1 cellular context compared by ENCODE assay signal in genomic region chr21:35400233-35400939, GRCh38.
TF ChIP-seq lines count a peak whose summit lies in the region.

No MANE protein-coding gene starts in this region.

TF ChIP-seq in HepG2, 621 proteins besides CTCF, POLR2A, EP300 and RAD21 (continued from another document):
- TF ChIP-seq ZSCAN31 (CRISPR knock-in tag; IDR thresholded peaks at IDR 0.05; ENCODE audit: low read depth): no peak
- TF ChIP-seq REST (IDR thresholded peaks at IDR 0.05; ENCODE audit: borderline replicate concordance in 1 of 2, low read depth in 1 of 2, low read length in 2 of 2): no peak
- no peak for TF ChIP-seq CREBL2 (CRISPR knock-in tag; IDR thresholded peaks at IDR 0.05; ENCODE audit: borderline replicate concordance)
- TF ChIP-seq CAMTA2 (CRISPR knock-in tag; IDR thresholded peaks at IDR 0.05; ENCODE audit: borderline replicate concordance): no peak
- TF ChIP-seq THRA (CRISPR knock-in tag; IDR thresholded peaks at IDR 0.05; ENCODE audit: borderline replicate concordance): no peak
- no peak for TF ChIP-seq ZNF317 (CRISPR knock-in tag; IDR thresholded peaks at IDR 0.05)
- TF ChIP-seq STAG1 (CRISPR knock-in tag; IDR thresholded peaks at IDR 0.05): peak; percentile 90
- no peak for TF ChIP-seq AKNA (CRISPR knock-in tag; IDR thresholded peaks at IDR 0.05; ENCODE audit: borderline replicate concordance)
